In genomic region chr6:105886066-105886811, GRCh38 we compare ENCODE assay signal across 24 cellular contexts.
A peak's percentile ranks its signal among the peaks of the same experiment; 100 is the strongest.
DNase-seq lines count a peak whose midpoint lies in the region; ATAC-seq and TF ChIP-seq lines count a peak whose summit lies in the region.
"Had no signal": no experiment of that assay in that cellular context is flagged by ENCODE, and none has a peak within 500 bp of the region (broad histone marks: within the 10 kb centered on the region; RNA-seq: fewer than 3 reads in every experiment).

No MANE protein-coding gene starts in this region.

- no peak overlapping the region for H2BK120ac ChIP-seq in trophoblast cell (ENCODE audit: insufficient read depth, low read length, poor library complexity)

- H3K4ac ChIP-seq in trophoblast cell (ENCODE audit: low read depth, low read length), result no peak overlapping the region

- peak overlapping the region; percentile 46 for H3K27ac ChIP-seq in DND-41 (ENCODE audit: low read length)
- H3K27ac ChIP-seq in left lung, result no peak overlapping the region
- no peak overlapping the region for H3K27ac ChIP-seq in trophoblast cell (ENCODE audit: low read depth, low read length)
- H3K27ac ChIP-seq: foreskin keratinocyte, hepatocyte, psoas muscle had no signal

- TF ChIP-seq CTCF in DND-41 (IDR thresholded peaks at IDR 0.05; ENCODE audit: borderline replicate concordance, extremely low read depth, low read length, poor library complexity, severe bottlenecking) (no peak), left lung (IDR thresholded peaks at IDR 0.05) (no peak)

- H2AFZ ChIP-seq in DND-41 (ENCODE audit: low read depth, low read length) (no peak overlapping the region), trophoblast cell (ENCODE audit: insufficient read depth, low read length, poor library complexity) (no peak overlapping the region)
- H2AFZ ChIP-seq: hepatocyte had no signal

- H4K8ac ChIP-seq in trophoblast cell (ENCODE audit: low read depth, low read length), result no peak overlapping the region

- no peaks in the 10 kb centered on the region for H3K36me3 ChIP-seq in DND-41 (ENCODE audit: insufficient read depth, low read length)
- no peaks in the 10 kb centered on the region for H3K36me3 ChIP-seq in left lung
- no peaks in the 10 kb centered on the region for H3K36me3 ChIP-seq in trophoblast cell (ENCODE audit: control insufficient read depth in 1 of 2, insufficient read depth in 2 of 2, low read length in 2 of 2)

- intact Hi-C loops in left lung (cut with DNase I), result no loop called here

- peak; percentile 17 for DNase-seq in AG20443 (ENCODE audit: low spot score)
- no peak for DNase-seq in DND-41
- DNase-seq in OCI-M1 (lab: John Stamatoyannopoulos, UW), result peak; percentile 81
- DNase-seq in left lung, result no peak
- DNase-seq in GOT3 (lab: John Stamatoyannopoulos, UW), result no peak
- DNase-seq in trophoblast cell, result no peak
- no peak for DNase-seq in pons (ENCODE audit: low spot score)
- DNase-seq: activated T-cell treated with anti-CD3 and anti-CD28 coated beads, Interleukin-2, amount 50 U/mL, for 4 hours; aorta; Caco-2; erythroblast; foreskin keratinocyte; H9; mammary epithelial cell; NCI-H146; NCI-H524; psoas muscle; RPMI8226; stimulated activated CD4-positive, alpha-beta T cell treated with anti-CD3 and anti-CD28 coated beads, Interleukin-2, amount 100 ng/mL, for 24 hours; T1000 had no signal

- no peak overlapping the region for H2BK12ac ChIP-seq in trophoblast cell (ENCODE audit: low read length)

- no peak overlapping the region for H4K91ac ChIP-seq in trophoblast cell (ENCODE audit: low read depth, low read length)

- H3K18ac ChIP-seq in trophoblast cell (ENCODE audit: low read length), result no peak overlapping the region

- H3K9me3 ChIP-seq in DND-41 (ENCODE audit: insufficient read depth, low read length, severe bottlenecking) (peaks cover 4% of the 10 kb centered on the region), left lung (no peaks in the 10 kb centered on the region), trophoblast cell (ENCODE audit: insufficient read depth, low read depth, low read length) (no peaks in the 10 kb centered on the region)
- H3K9me3 ChIP-seq: psoas muscle had no signal

- no CpG with 5 or more reads among the region's 7 CpGs for WGBS in trophoblast cell (ENCODE audit: extremely low coverage, insufficient coverage, insufficient read length)

- H2AK5ac ChIP-seq in trophoblast cell (ENCODE audit: low read length), result no peak overlapping the region

- ATAC-seq in DND-41 (ENCODE audit: insufficient read depth, low read depth) (peak; percentile 35; the same call in 2 of the 3 replicates), left lung (peak; percentile 31), SK-N-SH treated with all-trans-retinoic acid at 6 μM for 48 hours (no peak)
- ATAC-seq: activated CD4-positive, CD25-positive, alpha-beta regulatory T cell treated with anti-CD3 and anti-CD28 coated beads, Interleukin-2, amount 50 U/mL, for 24 hours; activated T-cell treated with anti-CD3 and anti-CD28 coated beads, Interleukin-2, amount 50 U/mL, for 4 hours; foreskin keratinocyte; stimulated activated memory B cell treated with anti-CD40 and anti-IgM and Interleukin-4, amounts not matched to agents 10 μg/mL and 1 μg/mL and 100 μg/mL, for 72 hours had no signal

- no peak overlapping the region for H4K12ac ChIP-seq in trophoblast cell (ENCODE audit: low read depth, low read length)

- no peak overlapping the region for H3K23ac ChIP-seq in trophoblast cell (ENCODE audit: low read length)

- H3K4me3 ChIP-seq in DND-41 (ENCODE audit: low read depth in 1 of 2, low read length in 2 of 2) (no peak overlapping the region), left lung (no peak overlapping the region), trophoblast cell (ENCODE audit: low read depth, low read length) (no peak overlapping the region)
- H3K4me3 ChIP-seq: hepatocyte, psoas muscle had no signal

- H2BK5ac ChIP-seq in trophoblast cell (ENCODE audit: low read depth, low read length, poor library complexity), result no peak overlapping the region

- no peaks in the 10 kb centered on the region for H3K27me3 ChIP-seq in DND-41 (ENCODE audit: insufficient read depth, low read length, poor library complexity)
- H3K27me3 ChIP-seq in left lung, result no peaks in the 10 kb centered on the region
- H3K27me3 ChIP-seq in trophoblast cell (ENCODE audit: insufficient read depth, low read length), result no peaks in the 10 kb centered on the region
- H3K27me3 ChIP-seq: foreskin keratinocyte, hepatocyte had no signal

- no peaks in the 10 kb centered on the region for H4K20me1 ChIP-seq in DND-41 (ENCODE audit: insufficient read depth, low read length)

- no peak overlapping the region for H3K14ac ChIP-seq in trophoblast cell (ENCODE audit: low read length)

- no peak overlapping the region for H3K4me2 ChIP-seq in DND-41 (ENCODE audit: insufficient read depth, low read length)
- H3K4me2 ChIP-seq in trophoblast cell (ENCODE audit: low read length), result no peak overlapping the region
- H3K4me2 ChIP-seq: hepatocyte had no signal

- H3K79me2 ChIP-seq in DND-41 (ENCODE audit: insufficient read depth, low read length) (no peaks in the 10 kb centered on the region), trophoblast cell (ENCODE audit: control insufficient read depth, insufficient read depth, low read length, poor library complexity) (no peaks in the 10 kb centered on the region)
- H3K79me2 ChIP-seq: hepatocyte had no signal

- H3K9ac ChIP-seq in DND-41 (ENCODE audit: low read depth, low read length), result no peak overlapping the region
- no peak overlapping the region for H3K9ac ChIP-seq in trophoblast cell (ENCODE audit: low read length)

- no peaks in the 10 kb centered on the region for H3K79me1 ChIP-seq in trophoblast cell (ENCODE audit: low read length)

- H3K4me1 ChIP-seq in DND-41 (ENCODE audit: insufficient read depth, low read length), result peaks cover 64% of the 10 kb centered on the region
- H3K4me1 ChIP-seq in left lung, result peaks cover 0 to 19% of the 10 kb centered on the region in 2 donors
- no peaks in the 10 kb centered on the region for H3K4me1 ChIP-seq in trophoblast cell (ENCODE audit: control insufficient read depth in 1 of 2, insufficient read depth in 2 of 2, low read length in 2 of 2)
- H3K4me1 ChIP-seq: psoas muscle had no signal

TF ChIP-seq in SK-N-SH treated with all-trans-retinoic acid at 6 μM for 48 hours, 23 proteins besides CTCF, POLR2A, EP300 and RAD21 (continues in another document):
- TF ChIP-seq ARNTL (CRISPR knock-in tag; IDR thresholded peaks at IDR 0.05; ENCODE audit: borderline replicate concordance, low read depth), result no peak
- no peak for TF ChIP-seq POU6F1 (CRISPR knock-in tag; IDR thresholded peaks at IDR 0.05; ENCODE audit: borderline replicate concordance, low read depth)
- no peak for TF ChIP-seq SNAI2 (CRISPR knock-in tag; IDR thresholded peaks at IDR 0.05)
- TF ChIP-seq CSRNP3 (CRISPR knock-in tag; IDR thresholded peaks at IDR 0.05), result no peak
- TF ChIP-seq CREB5 (CRISPR knock-in tag; IDR thresholded peaks at IDR 0.05; ENCODE audit: low read depth), result no peak
- TF ChIP-seq ZFP30 (CRISPR knock-in tag; IDR thresholded peaks at IDR 0.05), result no peak
- TF ChIP-seq ESRRG (CRISPR knock-in tag; IDR thresholded peaks at IDR 0.05), result no peak
- TF ChIP-seq ZNF70 (CRISPR knock-in tag; IDR thresholded peaks at IDR 0.05), result no peak

Comparison
In these comparisons a context has a peak if more than half of its experiments do, and no peak if none do; other contexts are left out.
1. DNase-seq: peak in AG20443 (single experiment) and OCI-M1 (single experiment); none in DND-41 (single experiment), left lung (0 of 2), GOT3 (single experiment), trophoblast cell (0 of 2) and pons (single experiment).